18 cellular contexts compared by ENCODE assay signal in the genomic region with DNA sequence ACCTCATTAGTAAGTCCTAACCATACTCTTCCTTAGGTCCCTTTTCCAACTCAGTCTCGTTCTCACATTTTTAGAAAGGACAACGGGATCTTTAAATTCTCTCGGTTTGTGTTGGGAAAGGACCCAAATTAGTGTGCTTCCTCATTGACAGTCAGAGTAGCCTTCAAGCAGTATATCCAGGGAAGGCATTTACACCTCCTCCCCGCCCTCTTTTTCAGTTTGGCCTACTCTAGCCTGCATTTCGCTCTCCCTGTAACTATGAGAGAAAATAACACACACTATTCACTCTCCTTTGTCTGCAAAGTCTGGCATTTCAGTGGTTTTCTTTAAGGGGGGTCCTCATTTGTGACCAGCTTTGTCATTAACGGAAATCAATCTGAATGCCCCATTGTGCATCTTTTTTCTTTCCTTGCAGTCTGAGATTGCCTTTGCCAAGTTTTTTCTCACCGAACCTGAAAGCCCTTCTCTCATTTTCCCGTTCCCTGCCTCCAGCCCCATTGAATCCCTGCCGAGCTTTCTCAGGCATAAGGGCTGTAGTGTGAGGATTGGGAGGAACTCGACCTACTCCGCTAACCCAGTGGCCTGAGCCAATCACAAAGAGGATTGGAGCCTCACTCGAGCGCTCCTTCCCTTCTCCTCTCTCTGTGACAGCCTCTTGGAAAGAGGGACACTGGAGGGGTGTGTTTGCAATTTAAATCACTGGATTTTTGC. TPM values are rescaled to one million over a fixed set of nuclear protein-coding genes. Genes with fewer than 3 reads are reported as not detected.
A peak's percentile ranks its signal among the peaks of the same experiment; 100 is the strongest.
DNase-seq lines count a peak whose midpoint lies in the region; ATAC-seq and TF ChIP-seq lines count a peak whose summit lies in the region.
"Had no signal": no experiment of that assay in that cellular context is flagged by ENCODE, and none has a peak within 500 bp of the region (broad histone marks: within the 10 kb centered on the region; RNA-seq: fewer than 3 reads in every experiment).

No MANE protein-coding gene starts in this region.

- no peak overlapping the region for H2BK12ac ChIP-seq in H9 (ENCODE audit: insufficient read length, low read depth, low read length)

- no peak overlapping the region for H2BK5ac ChIP-seq in H9 (ENCODE audit: insufficient read length, low read length)

- H3K4me3 ChIP-seq in neuron (ENCODE audit: low read length) (peak overlapping the region; percentile 51), Karpas-422 (ENCODE audit: low read length) (no peak overlapping the region)
- H3K4me3 ChIP-seq: heart left ventricle, uterus had no signal

- H4K20me1 ChIP-seq in H9 (ENCODE audit: control insufficient read depth, insufficient read depth, insufficient read length) (no peaks in the 10 kb centered on the region), Karpas-422 (ENCODE audit: insufficient read depth, low read depth, low read length) (no peaks in the 10 kb centered on the region)

- H2AFZ ChIP-seq in H9 (ENCODE audit: low read length) = no peak overlapping the region
- H2AFZ ChIP-seq in neuron (ENCODE audit: low read depth, low read length) = peak overlapping the region; percentile 86
- H2AFZ ChIP-seq in Karpas-422 (ENCODE audit: low read length) = no peak overlapping the region

- no peak overlapping the region for H3T11ph ChIP-seq in H9 (ENCODE audit: low read length)

- peaks cover 25 to 37% of the 10 kb centered on the region in 2 experiments for H3K4me1 Mint-ChIP-seq in H9
- peaks cover 13% of the 10 kb centered on the region for H3K4me1 Mint-ChIP-seq in glutamatergic neuron (ENCODE audit: low read depth, unreplicated experiment)
- H3K4me1 Mint-ChIP-seq: T-cell had no signal

- no peaks in the 10 kb centered on the region for H3K27me3 ChIP-seq in H9 (ENCODE audit: insufficient read depth, low read length)
- H3K27me3 ChIP-seq in neuron (ENCODE audit: insufficient read depth, low read length) = no peaks in the 10 kb centered on the region
- no peaks in the 10 kb centered on the region for H3K27me3 ChIP-seq in Karpas-422 (ENCODE audit: low read length)
- H3K27me3 ChIP-seq: uterus had no signal

- no peak overlapping the region for H2BK15ac ChIP-seq in H9 (ENCODE audit: low read depth, low read length)

- H3K4me3 Mint-ChIP-seq in H9 (peak overlapping the region; percentile 42 to 71), glutamatergic neuron (ENCODE audit: unreplicated experiment) (peak overlapping the region; percentile 80)
- H3K4me3 Mint-ChIP-seq: activated T-cell treated with anti-CD3 and anti-CD28 coated beads, Interleukin-2, amount 50 U/mL, for 72 hours; T-cell had no signal

- H3K4ac ChIP-seq in H9 (ENCODE audit: low read depth, low read length) = no peak overlapping the region

- no peak overlapping the region for H3K18ac ChIP-seq in H9 (ENCODE audit: insufficient read length, low read depth, low read length)

- H3K36me3 Mint-ChIP-seq in H9 (ENCODE audit: insufficient read depth in 1 of 3, low read depth in 3 of 3) (no peaks in the 10 kb centered on the region), glutamatergic neuron (ENCODE audit: unreplicated experiment) (no peaks in the 10 kb centered on the region)
- H3K36me3 Mint-ChIP-seq: T-cell had no signal

- H3K27me3 Mint-ChIP-seq in H9 (ENCODE audit: low read depth) (no peaks in the 10 kb centered on the region; the same call in 1 of the 2 replicates), glutamatergic neuron (ENCODE audit: unreplicated experiment) (no peaks in the 10 kb centered on the region)

- H3K27ac Mint-ChIP-seq in H9 (peak overlapping the region in 2 of 3 experiments; percentile 86 to 87; a peak in 4 of 7 replicates), glutamatergic neuron (ENCODE audit: unreplicated experiment) (peak overlapping the region; percentile 76)
- H3K27ac Mint-ChIP-seq: activated T-cell treated with anti-CD3 and anti-CD28 coated beads, Interleukin-2, amount 50 U/mL, for 72 hours; T-cell had no signal

- no peak overlapping the region for H4K91ac ChIP-seq in H9 (ENCODE audit: insufficient read length, low read depth, low read length)

- H3K9me3 Mint-ChIP-seq in H9 (no peaks in the 10 kb centered on the region), glutamatergic neuron (ENCODE audit: unreplicated experiment) (no peaks in the 10 kb centered on the region)

- H3K14ac ChIP-seq in H9 (ENCODE audit: insufficient read depth, low read length) = no peak overlapping the region

- DNase-seq in H9 (peak; percentile 84), SK-MEL-5 (ENCODE audit: low read depth, low spot score) (peak; percentile 92), glutamatergic neuron (peak; percentile 33), Karpas-422 (no peak), H4 (ENCODE audit: low spot score) (no peak), epidermal melanocyte (ENCODE audit: insufficient read length, low spot score) (no peak)
- DNase-seq: activated T-cell treated with anti-CD3 and anti-CD28 coated beads, Interleukin-2, amount 50 U/mL, for 72 hours; AML-193; DMS79; heart left ventricle; T-cell; uterus had no signal

- WGBS in H9 (ENCODE audit: extremely low coverage, insufficient read length, low lambda C conversion rate) = no CpG with 5 or more reads among the region's 13 CpGs

- H4K5ac ChIP-seq in H9 (ENCODE audit: insufficient read length, low read depth, low read length) = no peak overlapping the region

- H3K4me2 ChIP-seq in H9 (ENCODE audit: insufficient read depth, insufficient read length, low read length) = peak overlapping the region; percentile 30
- H3K4me2 ChIP-seq in Karpas-422 (ENCODE audit: low read depth, low read length, poor library complexity, severe bottlenecking) = no peak overlapping the region

- no peaks in the 10 kb centered on the region for H3K23me2 ChIP-seq in H9 (ENCODE audit: insufficient read length, low read depth, low read length, poor library complexity, severe bottlenecking)

- no peak overlapping the region for H3K56ac ChIP-seq in H9 (ENCODE audit: insufficient read length, low read depth, low read length)

- H3K36me3 ChIP-seq in neuron (ENCODE audit: insufficient read depth, low read length) (no peaks in the 10 kb centered on the region), Karpas-422 (ENCODE audit: insufficient read depth, low read length) (no peaks in the 10 kb centered on the region)
- H3K36me3 ChIP-seq: heart left ventricle, uterus had no signal

- H3K27ac ChIP-seq in H9 (ENCODE audit: insufficient read length, low read depth, low read length) (no peak overlapping the region), Karpas-422 (ENCODE audit: low read length) (no peak overlapping the region)
- H3K27ac ChIP-seq: heart left ventricle, uterus had no signal

- in situ Hi-C loops in SK-MEL-5 (cut with HindIII; ENCODE audit: low pct_unique_long_range_greater_than_20kb, low sequenced_read_pairs) = no loop called here

- H3K9me3 ChIP-seq in H9 (ENCODE audit: control insufficient read depth, low read depth, low read length) = no peaks in the 10 kb centered on the region
- no peaks in the 10 kb centered on the region for H3K9me3 ChIP-seq in neuron (ENCODE audit: low read length)
- H3K9me3 ChIP-seq in Karpas-422 (ENCODE audit: low read length) = no peaks in the 10 kb centered on the region
- H3K9me3 ChIP-seq: uterus had no signal

- ATAC-seq in HG02884 (IDR thresholded peaks at IDR 0.05; ENCODE audit: unreplicated experiment) = no peak
- ATAC-seq: activated T-cell treated with anti-CD3 and anti-CD28 coated beads, Interleukin-2, amount 50 U/mL, for 72 hours; heart left ventricle; Panc1 had no signal

- no peak overlapping the region for H2BK120ac ChIP-seq in H9 (ENCODE audit: low read depth, low read length, poor library complexity, severe bottlenecking)

- H2AK5ac ChIP-seq in H9 (ENCODE audit: insufficient read length, low read length) = no peak overlapping the region

- no peak overlapping the region for H2BK20ac ChIP-seq in H9 (ENCODE audit: low read depth, low read length, poor library complexity, severe bottlenecking)

- TF ChIP-seq CTCF in H9 (conservative IDR thresholded peaks at IDR 0.05) = no peak
- TF ChIP-seq CTCF in glutamatergic neuron (IDR thresholded peaks at IDR 0.05; ENCODE audit: partially characterized antibody, unreplicated experiment) = no peak

- H3K79me2 ChIP-seq in H9 (ENCODE audit: insufficient read depth, low read length) (no peaks in the 10 kb centered on the region), Karpas-422 (ENCODE audit: low read length) (no peaks in the 10 kb centered on the region)

- no peaks in the 10 kb centered on the region for H3K79me1 ChIP-seq in H9 (ENCODE audit: insufficient read depth, low read depth, low read length, poor library complexity, severe bottlenecking)

- no peaks in the 10 kb centered on the region for H3K9me2 ChIP-seq in Karpas-422 (replicated peaks; ENCODE audit: insufficient read depth, low read length)

- H4K8ac ChIP-seq in H9 (replicated peaks; ENCODE audit: insufficient read length, low read depth, low read length) = no peak overlapping the region

- no peak overlapping the region for H3K9ac ChIP-seq in H9 (ENCODE audit: extremely low read depth, insufficient read length, low read length)
- H3K9ac ChIP-seq in Karpas-422 (ENCODE audit: low read length) = no peak overlapping the region

- H3K4me1 ChIP-seq in H9 (ENCODE audit: insufficient read depth, low read length) (peaks cover 3% of the 10 kb centered on the region; the same call in 1 of the 2 replicates), neuron (ENCODE audit: insufficient read depth, low read length) (peaks cover 16% of the 10 kb centered on the region), Karpas-422 (ENCODE audit: low read length) (no peaks in the 10 kb centered on the region)
- H3K4me1 ChIP-seq: heart left ventricle, uterus had no signal

- no peak overlapping the region for H3K23ac ChIP-seq in H9 (ENCODE audit: insufficient read length, low read depth, low read length)

RNA-seq across cellular contexts. Expression of a gene that starts 0.4 kb away (rescaled TPM):
- total RNA-seq in H9 (2021) = 3.3 and 3.9 TPM in 2 replicates
- total RNA-seq in SK-MEL-5 (2014; rRNA removed; shearing (Covaris generic)) = 200 and 202 TPM in 2 replicates
- 93.4 and 122 TPM in 2 replicates for polyA plus RNA-seq in SK-MEL-5 (2015; cell fraction: cytosol; rRNA removed)
- 37.6 and 41.9 TPM in 2 replicates for polyA plus RNA-seq in SK-MEL-5 (2015; cell fraction: nucleus; rRNA removed)
- total RNA-seq in glutamatergic neuron (ENCODE audit: unreplicated experiment) = 3.3 TPM
- not detected in 2 replicates for total RNA-seq in Karpas-422 (2014; rRNA removed; shearing (Covaris generic); ENCODE audit: low replicate concordance)
- not detected in 2 replicates for total RNA-seq in H4 (2014; rRNA removed; shearing (Covaris generic))
- total RNA-seq: activated T-cell treated with anti-CD3 and anti-CD28 coated beads, Interleukin-2, amount 50 U/mL, for 72 hours; mesenteric fat pad; NCI-H460; renal cortical epithelial cell; T-cell had no signal

RNA-seq across cellular contexts. Expression of a gene that starts 9.9 kb away (rescaled TPM):
- total RNA-seq in H9 (2021) = 0.59 and 0.68 TPM in 2 replicates
- total RNA-seq in SK-MEL-5 (2014; rRNA removed; shearing (Covaris generic)) = 59.4 and 60.4 TPM in 2 replicates
- 38.1 and 41.5 TPM in 2 replicates for polyA plus RNA-seq in SK-MEL-5 (2015; cell fraction: cytosol; rRNA removed)
- polyA plus RNA-seq in SK-MEL-5 (2015; cell fraction: nucleus; rRNA removed) = 19.7 and 20.3 TPM in 2 replicates
- 10.0 TPM for total RNA-seq in glutamatergic neuron (ENCODE audit: unreplicated experiment)
- not detected in 2 replicates for total RNA-seq in Karpas-422 (2014; rRNA removed; shearing (Covaris generic); ENCODE audit: low replicate concordance)
- 12.9 and 15.5 TPM in 2 replicates for total RNA-seq in H4 (2014; rRNA removed; shearing (Covaris generic))

Comparison
In these comparisons a context has a peak if more than half of its experiments do, and no peak if none do; other contexts are left out.
1. DNase-seq: peak in H9 (single experiment), SK-MEL-5 (single experiment) and glutamatergic neuron (single experiment); none in Karpas-422 (single experiment), H4 (single experiment) and epidermal melanocyte (single experiment).
2. RNA of a gene that starts 0.4 kb away (total RNA-seq): 200 to 202 TPM in SK-MEL-5; 3.3 to 3.9 TPM in H9, 3.3 TPM in glutamatergic neuron (single experiment), not detected in Karpas-422 and not detected in H4; every median in the first group is over 10 times any median in the second.